26 cellular contexts compared by ENCODE assay signal in genomic region chr11:12024314-12024926, GRCh38. TPM values are rescaled to one million over a fixed set of nuclear protein-coding genes. Genes with fewer than 3 reads are reported as not detected.
"Had no signal": no experiment of that assay in that cellular context is flagged by ENCODE, and none has a peak within 500 bp of the region (broad histone marks: within the 10 kb centered on the region; RNA-seq: fewer than 3 reads in every experiment).

No MANE protein-coding gene starts in this region.

- FAIRE-seq: colon had no signal

- H3K4me1 Mint-ChIP-seq: activated T-helper 17 cell treated with anti-CD3 and anti-CD28 coated beads, Interleukin-2, amount 50 U/mL, for 72 hours; naive thymus-derived CD8-positive, alpha-beta T cell; stimulated activated naive B cell treated with anti-CD40 and anti-IgM and Interleukin-4, amounts not matched to agents 10 μg/mL and 1 μg/mL and 100 μg/mL, for 72 hours had no signal

- H3K4me3 ChIP-seq: adrenal gland, ascending aorta, gastroesophageal sphincter, left ventricle myocardium inferior, neural progenitor cell, sigmoid colon, smooth muscle cell, transverse colon, uterus had no signal

- H3K4me1 ChIP-seq: uterus had no signal

- H3K27ac ChIP-seq: adrenal gland, ascending aorta, brain microvascular endothelial cell, epithelial cell of prostate, gastroesophageal sphincter, left ventricle myocardium inferior, neural progenitor cell, sigmoid colon, transverse colon, uterus had no signal

- H3K9ac ChIP-seq: neural progenitor cell had no signal

- H3K9me3 ChIP-seq: adrenal gland, ascending aorta, gastroesophageal sphincter, transverse colon, uterus had no signal

- H3K36me3 ChIP-seq: adrenal gland, ascending aorta, brain microvascular endothelial cell, gastroesophageal sphincter, left ventricle myocardium inferior, neural progenitor cell, sigmoid colon, transverse colon, uterus had no signal

- H3K27me3 ChIP-seq: adrenal gland, ascending aorta, brain microvascular endothelial cell, gastroesophageal sphincter, neural progenitor cell, sigmoid colon, transverse colon, uterus had no signal

- H3K27ac Mint-ChIP-seq: activated naive CD8-positive, alpha-beta T cell; activated T-cell treated with anti-CD3 and anti-CD28 coated beads, Interleukin-2, amount 50 U/mL, for 24 hours; activated T-helper 17 cell treated with anti-CD3 and anti-CD28 coated beads, Interleukin-2, amount 50 U/mL, for 72 hours; naive thymus-derived CD8-positive, alpha-beta T cell; stimulated activated naive B cell treated with anti-CD40 and anti-IgM and Interleukin-4, amounts not matched to agents 10 μg/mL and 1 μg/mL and 100 μg/mL, for 72 hours; WTC11 had no signal

- DNase-seq: activated CD8-positive, alpha-beta memory T cell treated with anti-CD3 and anti-CD28 coated beads for 24 hours; activated CD8-positive, alpha-beta memory T cell treated with anti-CD3 and anti-CD28 coated beads, Interleukin-2, amount 50 U/mL, for 4 hours; activated T-cell treated with anti-CD3 and anti-CD28 coated beads, Interleukin-2, amount 50 U/mL, for 24 hours; adrenal gland; brain microvascular endothelial cell; caudate nucleus; head of caudate nucleus; hypothalamus; left ventricle myocardium inferior; naive thymus-derived CD8-positive, alpha-beta T cell; posterior cingulate gyrus; sigmoid colon; stimulated activated CD4-positive, alpha-beta T cell treated with anti-CD3 and anti-CD28 coated beads, Interleukin-15, amount 100 ng/mL, for 24 hours; stimulated activated CD8-positive, alpha-beta memory T cell treated with anti-CD3 and anti-CD28 coated beads, Interleukin-4, amount 100 ng/mL, for 48 hours; stimulated activated naive B cell treated with anti-CD40 and anti-IgM and Interleukin-4, amounts not matched to agents 10 μg/mL and 1 μg/mL and 100 μg/mL, for 72 hours; transverse colon; uterus had no signal

- H3K4me3 Mint-ChIP-seq: activated naive CD8-positive, alpha-beta T cell; activated T-cell treated with anti-CD3 and anti-CD28 coated beads, Interleukin-2, amount 50 U/mL, for 24 hours; activated T-helper 17 cell treated with anti-CD3 and anti-CD28 coated beads, Interleukin-2, amount 50 U/mL, for 72 hours; naive thymus-derived CD8-positive, alpha-beta T cell; neural progenitor cell; stimulated activated naive B cell treated with anti-CD40 and anti-IgM and Interleukin-4, amounts not matched to agents 10 μg/mL and 1 μg/mL and 100 μg/mL, for 72 hours; WTC11 had no signal

- H3K36me3 Mint-ChIP-seq: activated naive CD8-positive, alpha-beta T cell; stimulated activated naive B cell treated with anti-CD40 and anti-IgM and Interleukin-4, amounts not matched to agents 10 μg/mL and 1 μg/mL and 100 μg/mL, for 72 hours had no signal

RNA-seq across cellular contexts. Expression of gene DKK3, which starts 16.0 kb away (rescaled TPM):
- total RNA-seq: activated T-helper 17 cell treated with anti-CD3 and anti-CD28 coated beads, Interleukin-2, amount 50 U/mL, for 72 hours had no signal
